ENCODE assay signal across 7 cellular contexts in the genomic region with DNA sequence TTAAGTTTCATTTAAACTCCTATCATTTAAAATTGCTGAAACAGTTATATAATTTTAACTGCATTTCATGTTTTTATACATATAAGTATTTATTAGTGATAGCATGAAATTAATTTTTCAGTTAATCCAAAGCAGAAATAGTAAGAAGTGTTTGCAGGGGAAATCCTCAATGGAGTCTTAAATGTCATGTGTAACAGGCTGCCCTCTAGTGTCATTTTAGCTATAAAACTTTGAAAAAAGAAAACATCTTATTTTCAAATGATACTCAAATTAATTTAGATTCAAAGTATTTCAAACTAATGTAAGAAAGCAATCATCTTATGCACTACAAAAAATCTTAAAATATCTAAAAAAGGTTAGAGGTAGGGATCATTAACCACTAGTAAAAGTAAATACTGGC. TPM values are rescaled to one million over a fixed set of nuclear protein-coding genes. Genes with fewer than 3 reads are reported as not detected.
DNase-seq lines count a peak whose midpoint lies in the region; ATAC-seq and TF ChIP-seq lines count a peak whose summit lies in the region.

No MANE protein-coding gene starts in this region.

- no peak for ATAC-seq in GM21786 (IDR thresholded peaks at IDR 0.05; ENCODE audit: unreplicated experiment)

- no peaks in the 10 kb centered on the region for H3K9me3 ChIP-seq in neural cell (ENCODE audit: low read length)

- H3K36me3 ChIP-seq in brain microvascular endothelial cell (replicated peaks) (no peaks in the 10 kb centered on the region), neural cell (ENCODE audit: insufficient read depth, low read length) (no peaks in the 10 kb centered on the region)

- H3K9me3 Mint-ChIP-seq in activated T-cell treated with anti-CD3 and anti-CD28 coated beads, Interleukin-2, amount 50 U/mL, for 24 hours = no peaks in the 10 kb centered on the region

- H3F3A ChIP-seq in neural cell (ENCODE audit: insufficient read depth, low read length, poor library complexity, severe bottlenecking) = no peaks in the 10 kb centered on the region

- CTCF ChIA-PET in GM10248 (lab: Yijun Ruan, JAX) = interaction anchor here (0.9 to 3.5 kb wide), 10 partner anchors 8 to 33 kb away, joined by 3 to 15 read pairs (median 4); no protein-coding TSS in a partner anchor

- H3K4me2 ChIP-seq in neural cell (ENCODE audit: low read length) = no peak overlapping the region

- TF ChIP-seq CTCF in GM10248 (IDR thresholded peaks at IDR 0.05; ENCODE audit: control extremely low read depth, extremely low read depth, low read depth, missing control alignments) = peak; percentile 30
- TF ChIP-seq CTCF in brain microvascular endothelial cell (IDR thresholded peaks at IDR 0.05; ENCODE audit: low read depth, low read length, missing control alignments) = peak; percentile 37
- peak; percentile 65 for TF ChIP-seq CTCF in neural cell (IDR thresholded peaks at IDR 0.05; ENCODE audit: poor library complexity, severe bottlenecking)

- no peak for TF ChIP-seq EP300 in neural cell (conservative IDR thresholded peaks at IDR 0.05; ENCODE audit: poor library complexity, severe bottlenecking)

- H3K27ac ChIP-seq in brain microvascular endothelial cell (no peak overlapping the region), neural cell (ENCODE audit: low read length) (no peak overlapping the region)

- DNase-seq in GM10248 (ENCODE audit: extremely low spot score) (no peak), NCI-H146 treated with DMSO at 0.1 percent for 48 hours (lab: John Stamatoyannopoulos, UW; ENCODE audit: unreplicated experiment) (peak; percentile 56), brain microvascular endothelial cell (no peak), NCI-H1048 (lab: John Stamatoyannopoulos, UW) (no peak)
- no peak for DNase-seq in activated T-cell treated with anti-CD3 and anti-CD28 coated beads, Interleukin-2, amount 50 U/mL, for 24 hours

- no peaks in the 10 kb centered on the region for H3K79me2 ChIP-seq in neural cell (replicated peaks; ENCODE audit: insufficient read depth, low read length)

- H3K4me1 Mint-ChIP-seq in activated T-cell treated with anti-CD3 and anti-CD28 coated beads, Interleukin-2, amount 50 U/mL, for 24 hours (ENCODE audit: low read depth) = peaks cover 46% of the 10 kb centered on the region

- no peak overlapping the region for H3K4me3 Mint-ChIP-seq in activated T-cell treated with anti-CD3 and anti-CD28 coated beads, Interleukin-2, amount 50 U/mL, for 24 hours

- H3K4me3 ChIP-seq in brain microvascular endothelial cell (ENCODE audit: low read depth, low read length) (no peak overlapping the region), neural cell (ENCODE audit: low read length) (no peak overlapping the region)

- no peaks in the 10 kb centered on the region for H4K20me1 ChIP-seq in neural cell (ENCODE audit: insufficient read depth)

- H3K9me2 ChIP-seq in neural cell (ENCODE audit: insufficient read depth, low read length) = no peaks in the 10 kb centered on the region

- POLR2A ChIA-PET in GM10248 (lab: Yijun Ruan, JAX) = no interaction called here

- peaks cover 66% of the 10 kb centered on the region for H3K36me3 Mint-ChIP-seq in activated T-cell treated with anti-CD3 and anti-CD28 coated beads, Interleukin-2, amount 50 U/mL, for 24 hours (ENCODE audit: low read depth)

- no peaks in the 10 kb centered on the region for H3K27me3 ChIP-seq in brain microvascular endothelial cell (replicated peaks)
- no peaks in the 10 kb centered on the region for H3K27me3 ChIP-seq in neural cell (ENCODE audit: insufficient read depth, low read depth, low read length)

- in situ Hi-C loops in brain microvascular endothelial cell (cut with HindIII; ENCODE audit: low pct_ligation_motif_present, low sequenced_read_pairs) = no loop called here

- no peak overlapping the region for H2AFZ ChIP-seq in neural cell (ENCODE audit: low read depth, low read length)

- no peak overlapping the region for H3K27ac Mint-ChIP-seq in activated T-cell treated with anti-CD3 and anti-CD28 coated beads, Interleukin-2, amount 50 U/mL, for 24 hours

- H3K27me3 Mint-ChIP-seq in activated T-cell treated with anti-CD3 and anti-CD28 coated beads, Interleukin-2, amount 50 U/mL, for 24 hours = no peaks in the 10 kb centered on the region

- H3K9ac ChIP-seq in neural cell (ENCODE audit: low read length) = no peak overlapping the region

- peak; percentile 66 for TF ChIP-seq RAD21 in neural cell (conservative IDR thresholded peaks at IDR 0.05)

TF ChIP-seq in neural cell, 6 proteins besides CTCF, POLR2A, EP300 and RAD21:
- TF ChIP-seq SMC3 (conservative IDR thresholded peaks at IDR 0.05; ENCODE audit: poor library complexity) = peak; percentile 77
- TF ChIP-seq EZH2 (IDR thresholded peaks at IDR 0.05; ENCODE audit: borderline replicate concordance, insufficient read depth, low read length, poor library complexity, severe bottlenecking) = no peak

RNA-seq across cellular contexts. Expression of gene TAPT1, which starts 27.1 kb away (rescaled TPM):
- polyA plus RNA-seq in neural cell = 34.2 and 45.2 TPM in 2 replicates
- 38.7 and 56.6 TPM in 2 replicates for polyA minus RNA-seq in neural cell
